ENCODE assay signal across 1 cellular context in the genomic region with DNA sequence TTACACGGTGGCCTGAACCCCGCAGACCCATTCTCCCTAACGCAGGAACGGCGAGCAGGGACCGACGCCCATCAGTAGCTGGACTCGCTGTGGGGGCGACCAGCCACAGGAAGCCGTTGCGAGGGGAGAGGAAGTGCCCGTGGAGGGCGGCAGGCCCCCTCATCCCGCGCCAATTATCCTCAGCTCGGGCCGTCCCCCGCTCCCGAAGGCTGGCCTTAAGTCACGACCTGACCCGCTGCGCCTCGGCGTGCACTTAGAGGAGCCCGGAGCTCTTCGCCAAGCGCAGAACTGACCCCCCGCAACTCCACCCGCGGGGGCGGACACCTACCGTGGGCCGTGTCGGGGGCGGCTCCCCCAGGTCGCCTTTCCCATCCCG.
TF ChIP-seq lines count a peak whose summit lies in the region.

No MANE protein-coding gene starts in this region.

TF ChIP-seq in H1, 55 proteins besides CTCF, POLR2A, EP300 and RAD21:
- TF ChIP-seq SP2 (IDR thresholded peaks at IDR 0.05; ENCODE audit: low read length) (no peak), MAFK (IDR thresholded peaks at IDR 0.05; ENCODE audit: low read depth, low read length) (no peak), RBBP5 (IDR thresholded peaks at IDR 0.05; ENCODE audit: borderline replicate concordance, low read depth, low read length) (no peak), BACH1 (IDR thresholded peaks at IDR 0.05; ENCODE audit: low read length) (0 out of 2 replicates have a peak, but pooled peaks have one; percentile 41), BCL11A (IDR thresholded peaks at IDR 0.05; ENCODE audit: low read depth in 2 of 2, low read length in 2 of 2) (no peak), KDM5A (IDR thresholded peaks at IDR 0.05; ENCODE audit: low read length) (0 out of 2 replicates have a peak, but pooled peaks have one; percentile 42), EGR1 (IDR thresholded peaks at IDR 0.05; ENCODE audit: borderline replicate concordance, low read depth, low read length) (no peak), CTBP2 (IDR thresholded peaks at IDR 0.05; ENCODE audit: borderline replicate concordance, insufficient read depth, insufficient read length, low read length) (no peak)
